ENCODE assay signal across 8 cellular contexts in genomic region chr1:162854245-162854860, GRCh38. TPM values are rescaled to one million over a fixed set of nuclear protein-coding genes. Genes with fewer than 3 reads are reported as not detected.
DNase-seq lines count a peak whose midpoint lies in the region; ATAC-seq and TF ChIP-seq lines count a peak whose summit lies in the region.

No MANE protein-coding gene starts in this region.

- WGBS in IMR-90 (ENCODE audit: extremely low coverage in 2 of 2, insufficient read length in 1 of 2), 2 experiments, result no CpG with 5 or more reads among the region's 4 CpGs
- 33 to 35% (median 33%) methylated on average over 4 of the region's 4 CpGs for WGBS in ovary, 3 donors

- peak overlapping the region; percentile 52; the same call in 1 of the 2 replicates for H2BK20ac ChIP-seq in IMR-90 (ENCODE audit: low read depth, low read length)

- H2AFZ ChIP-seq in IMR-90 (replicated peaks; ENCODE audit: low read length, poor library complexity) (no peak overlapping the region), OCI-LY3 (ENCODE audit: low read depth, low read length) (peak overlapping the region; percentile 69)

- no peak overlapping the region for H2BK5ac ChIP-seq in IMR-90 (ENCODE audit: low read depth, low read length, poor library complexity, severe bottlenecking)

- H2BK120ac ChIP-seq in IMR-90 (ENCODE audit: low read depth, low read length), result peak overlapping the region; percentile 1; the same call in 1 of the 2 replicates

- TF ChIP-seq POLR2A in IMR-90 (IDR thresholded peaks at IDR 0.05; ENCODE audit: low read depth, low read length) (no peak), ovary (IDR thresholded peaks at IDR 0.05) (no peak)

- in situ Hi-C loops in IMR-90 (cut with MboI; ENCODE audit: low sequenced_read_pairs), result loop anchor here (5.0 kb wide), 1 partner anchor 453 kb away; no protein-coding TSS in a partner anchor

- dilution Hi-C loops in IMR-90 (cut with HindIII; ENCODE audit: low sequenced_read_pairs, unreplicated experiment), result loop anchor here (25.0 kb wide), 2 partner anchors 208 to 458 kb away; partner anchors contain the start of genes NUF2 and RGS4

- H3K27ac ChIP-seq in IMR-90 (ENCODE audit: insufficient read depth, low read length) (no peak overlapping the region), OCI-LY3 (ENCODE audit: low read length) (no peak overlapping the region), foreskin keratinocyte (no peak overlapping the region), ovary (no peak overlapping the region)

- TF ChIP-seq CTCF in IMR-90 (conservative IDR thresholded peaks at IDR 0.05; ENCODE audit: low read depth, low read length) (peak; percentile 87), OCI-LY3 (IDR thresholded peaks at IDR 0.05; ENCODE audit: low read depth, low read length) (peak; percentile 91), foreskin keratinocyte (conservative IDR thresholded peaks at IDR 0.05) (peak; percentile 92), ovary (IDR thresholded peaks at IDR 0.05) (peak; percentile 21 to 46 (median 34))

- ATAC-seq in GM21381 (IDR thresholded peaks at IDR 0.05; ENCODE audit: unreplicated experiment) (peak; percentile 81), IMR-90 (ENCODE audit: low read depth) (peak; percentile 82), foreskin keratinocyte (peak; percentile 77), HG03025 (IDR thresholded peaks at IDR 0.05; ENCODE audit: low FRiP score, unreplicated experiment) (no peak)

- BruUV-seq in IMR-90 (replicated peaks; lab: Mats Ljungman, UMichigan), result no TSS peak

- H2AK5ac ChIP-seq in IMR-90 (ENCODE audit: low read depth, low read length), result 0 out of 2 replicates have a peak overlapping the region, but pooled peaks have one; percentile 92

- H3K23ac ChIP-seq in IMR-90 (ENCODE audit: low read depth, low read length), result 0 out of 2 replicates have a peak overlapping the region, but pooled peaks have one; percentile 23

- H3K4me3 ChIP-seq in IMR-90 (ENCODE audit: insufficient read depth, low read depth, low read length), result no peak overlapping the region
- H3K4me3 ChIP-seq in OCI-LY3 (ENCODE audit: low read length), result no peak overlapping the region
- no peak overlapping the region for H3K4me3 ChIP-seq in ovary

- H4K8ac ChIP-seq in IMR-90 (ENCODE audit: low read depth in 2 of 2, low read length in 2 of 2), result peak overlapping the region; percentile 19 to 47; a peak in 3 of 4 replicates

- H3K9me3 ChIP-seq in IMR-90 (ENCODE audit: control insufficient read depth, insufficient read depth, low read length) (no peaks in the 10 kb centered on the region), OCI-LY3 (ENCODE audit: insufficient read depth, low read length) (no peaks in the 10 kb centered on the region), ovary (no peaks in the 10 kb centered on the region)

- H3K56ac ChIP-seq in IMR-90 (ENCODE audit: extremely low read depth, insufficient read depth, low read length), result no peak overlapping the region

- H3K79me2 ChIP-seq in OCI-LY3 (ENCODE audit: low read length), result no peaks in the 10 kb centered on the region

- intact Hi-C loops in IMR-90 (cut with micrococcal nuclease) (loop anchor here (2.0 kb wide), 2 partner anchors 24 to 320 kb away; no protein-coding TSS in a partner anchor), ovary (cut with DNase I) (loop anchor here in 2 of 4 donors (5.0 to 10.0 kb wide), 2 partner anchors 323 to 460 kb away; no protein-coding TSS in a partner anchor)

- H3K4ac ChIP-seq in IMR-90 (ENCODE audit: low read depth, low read length), result peak overlapping the region; percentile 69; the same call in 1 of the 2 replicates

- H4K91ac ChIP-seq in IMR-90 (ENCODE audit: insufficient read depth, low read depth, low read length), result 0 out of 2 replicates have a peak overlapping the region, but pooled peaks have one; percentile 5

- H3K27me3 ChIP-seq in IMR-90 (ENCODE audit: control insufficient read depth, insufficient read depth, low read length), result no peaks in the 10 kb centered on the region
- no peaks in the 10 kb centered on the region for H3K27me3 ChIP-seq in OCI-LY3 (ENCODE audit: low read depth, low read length)
- no peaks in the 10 kb centered on the region for H3K27me3 ChIP-seq in foreskin keratinocyte
- no peaks in the 10 kb centered on the region for H3K27me3 ChIP-seq in ovary

- H2BK15ac ChIP-seq in IMR-90 (ENCODE audit: low read depth, low read length), result peak overlapping the region; percentile 77; the same call in 1 of the 3 replicates

- H4K5ac ChIP-seq in IMR-90 (ENCODE audit: low read depth, low read length), result peak overlapping the region; percentile 41; the same call in 1 of the 2 replicates

- H3K36me3 ChIP-seq in IMR-90 (ENCODE audit: control insufficient read depth, insufficient read depth, low read length), result no peaks in the 10 kb centered on the region
- H3K36me3 ChIP-seq in OCI-LY3 (replicated peaks; ENCODE audit: low read depth, low read length), result no peaks in the 10 kb centered on the region
- H3K36me3 ChIP-seq in ovary, result no peaks in the 10 kb centered on the region

- TF ChIP-seq RAD21 in IMR-90 (IDR thresholded peaks at IDR 0.05; ENCODE audit: low read length), result peak; percentile 83

- no peak for TF ChIP-seq EP300 in ovary (IDR thresholded peaks at IDR 0.05)

- no peaks in the 10 kb centered on the region for H3K79me1 ChIP-seq in IMR-90 (ENCODE audit: low read depth in 1 of 2, low read length in 2 of 2)

- no peak overlapping the region for H3K14ac ChIP-seq in IMR-90 (replicated peaks; ENCODE audit: low read depth, low read length)

- no peaks in the 10 kb centered on the region for H4K20me1 ChIP-seq in IMR-90 (ENCODE audit: insufficient read depth, low read length)
- no peaks in the 10 kb centered on the region for H4K20me1 ChIP-seq in OCI-LY3 (ENCODE audit: insufficient read depth, low read length)

- no peaks in the 10 kb centered on the region for H3K9me1 ChIP-seq in IMR-90 (ENCODE audit: insufficient read depth, low read length)

- DNase-seq in DMS 273 (lab: John Stamatoyannopoulos, UW; ENCODE audit: unreplicated experiment), result peak; percentile 88
- peak; percentile 82 for DNase-seq in IMR-90
- DNase-seq in activated T-cell treated with anti-CD3 and anti-CD28 coated beads, Interleukin-2, amount 50 U/mL, for 48 hours, result peak; percentile 47 to 59
- peak in 1 of 2 donors; percentile 68 for DNase-seq in foreskin keratinocyte
- peak in 4 of 5 donors; percentile 42 to 57 (median 50) for DNase-seq in ovary

- POLR2A ChIA-PET in IMR-90 (lab: Charles Lee; ENCODE audit: unreplicated experiment), result no interaction called here

- no peak overlapping the region for H3K4me2 ChIP-seq in IMR-90 (ENCODE audit: low read depth, low read length)
- H3K4me2 ChIP-seq in OCI-LY3 (ENCODE audit: low read length), result peak overlapping the region; percentile 28; the same call in 1 of the 2 replicates

- no peak overlapping the region for H3K9ac ChIP-seq in IMR-90 (ENCODE audit: low read depth, low read length)
- H3K9ac ChIP-seq in OCI-LY3 (ENCODE audit: low read length), result no peak overlapping the region

- H3K18ac ChIP-seq in IMR-90 (ENCODE audit: low read depth, low read length), result peak overlapping the region; percentile 30; the same call in 1 of the 2 replicates

- H3K4me1 ChIP-seq in IMR-90 (ENCODE audit: control insufficient read depth, insufficient read depth, low read length) (peaks cover 4% of the 10 kb centered on the region; the same call in 1 of the 2 replicates), OCI-LY3 (ENCODE audit: low read length) (no peaks in the 10 kb centered on the region), foreskin keratinocyte (no peaks in the 10 kb centered on the region), ovary (ENCODE audit: insufficient read depth) (no peaks in the 10 kb centered on the region)

- CTCF ChIA-PET in IMR-90 (lab: Yijun Ruan, JAX), result interaction anchor here (0.7 to 2.8 kb wide), 7 partner anchors 8 to 461 kb away, joined by 3 to 21 read pairs (median 4); partner anchors contain the start of gene RGS4

- H2AK9ac ChIP-seq in IMR-90 (replicated peaks; ENCODE audit: low read depth, low read length, poor library complexity), result no peak overlapping the region

TF ChIP-seq in IMR-90, 13 proteins besides CTCF, POLR2A, EP300 and RAD21:
- no peak for TF ChIP-seq MAZ (IDR thresholded peaks at IDR 0.05; ENCODE audit: borderline replicate concordance, low read depth, low read length)
- peak; percentile 84 for TF ChIP-seq SMC3 (IDR thresholded peaks at IDR 0.05; ENCODE audit: low read depth, low read length)
- TF ChIP-seq MXI1 (IDR thresholded peaks at IDR 0.05; ENCODE audit: borderline replicate concordance, low read depth, low read length), result no peak
- TF ChIP-seq RFX5 (IDR thresholded peaks at IDR 0.05; ENCODE audit: low read depth, low read length), result no peak
- 0 out of 2 replicates have a peak, but pooled peaks have one; percentile 14 for TF ChIP-seq CEBPB (IDR thresholded peaks at IDR 0.05; ENCODE audit: low read depth, low read length)
TF ChIP-seq in IMR-90: peak in this region for 2.

RNA-seq across cellular contexts. Expression of gene CCDC190, which starts 6.6 kb away (rescaled TPM):
- total RNA-seq in IMR-90 (2012; rRNA removed) (0.28 and 0.36 TPM in 2 replicates), foreskin keratinocyte (not detected in 2 replicates), ovary (not detected)
- polyA plus RNA-seq in IMR-90 (2012; rRNA removed) (0.10 and 0.37 TPM in 2 replicates), foreskin keratinocyte (not detected in 2 replicates), ovary (under 1 TPM in 1 of 2 donors, not detected in 1; 0.43 TPM)
- polyA plus RNA-seq in IMR-90 (2012; cell fraction: cytosol; rRNA removed), result 0.03 TPM in 1 of 2 replicates, not detected in the other
- 0.07 and 0.25 TPM in 2 replicates for polyA plus RNA-seq in IMR-90 (2012; cell fraction: nucleus; rRNA removed; ENCODE audit: low replicate concordance)

Comparison
In these comparisons a context has a peak if more than half of its experiments do, and no peak if none do; other contexts are left out.
1. CTCF ChIP-seq: peak in every context shown above with its lines; median percentile 92 in foreskin keratinocyte; 91 in OCI-LY3; 87 in IMR-90; 34 in ovary.